7 cellular contexts compared by ENCODE assay signal in genomic region chr1:146305442-146305841, GRCh38.
DNase-seq lines count a peak whose midpoint lies in the region; ATAC-seq and TF ChIP-seq lines count a peak whose summit lies in the region.
"Not testable (repeated sequence)": the region's sequence is repeated elsewhere in the genome, so short reads cannot be mapped to it uniquely, and the experiment has no call there.

No MANE protein-coding gene starts in this region.

- POLR2A ChIA-PET in activated CD8-positive, alpha-beta T cell treated with anti-CD3 and anti-CD28 coated beads for 36 hours (lab: Charles Lee), result not testable (repeated sequence)

- H3K9me3 Mint-ChIP-seq in activated CD8-positive, alpha-beta T cell treated with anti-CD3 and anti-CD28 coated beads for 36 hours; activated T-cell treated with anti-CD3 and anti-CD28 coated beads, Interleukin-2, amount 50 U/mL, for 72 hours; activated naive CD8-positive, alpha-beta T cell treated with anti-CD3 and anti-CD28 coated beads, Interleukin-2, amount 50 U/mL, for 24 hours; stimulated activated effector memory CD8-positive, alpha-beta T cell treated with anti-CD3 and anti-CD28 coated beads, Interleukin-12 subunit alpha, Interleukin-12 subunit beta, amount 100 ng/mL, for 72 hours; stimulated activated naive CD8-positive, alpha-beta T cell treated with anti-CD3 and anti-CD28 coated beads, Interleukin-15, amount 100 ng/mL, for 72 hours: not testable (repeated sequence)

- H3K4me1 Mint-ChIP-seq in activated CD8-positive, alpha-beta T cell treated with anti-CD3 and anti-CD28 coated beads for 36 hours (ENCODE audit: low read depth); activated T-cell treated with anti-CD3 and anti-CD28 coated beads, Interleukin-2, amount 50 U/mL, for 72 hours (ENCODE audit: low read depth); activated naive CD8-positive, alpha-beta T cell treated with anti-CD3 and anti-CD28 coated beads, Interleukin-2, amount 50 U/mL, for 24 hours; stimulated activated effector memory CD8-positive, alpha-beta T cell treated with anti-CD3 and anti-CD28 coated beads, Interleukin-12 subunit alpha, Interleukin-12 subunit beta, amount 100 ng/mL, for 72 hours; stimulated activated naive CD8-positive, alpha-beta T cell treated with anti-CD3 and anti-CD28 coated beads, Interleukin-15, amount 100 ng/mL, for 72 hours: not testable (repeated sequence)

- not testable (repeated sequence) for DNase-seq in activated CD8-positive, alpha-beta T cell treated with anti-CD3 and anti-CD28 coated beads for 36 hours; activated T-cell treated with anti-CD3 and anti-CD28 coated beads, Interleukin-2, amount 50 U/mL, for 72 hours; activated naive CD8-positive, alpha-beta T cell treated with anti-CD3 and anti-CD28 coated beads, Interleukin-2, amount 50 U/mL, for 24 hours; stimulated activated effector memory CD8-positive, alpha-beta T cell treated with anti-CD3 and anti-CD28 coated beads, Interleukin-12 subunit alpha, Interleukin-12 subunit beta, amount 100 ng/mL, for 72 hours (ENCODE audit: low spot score in 2 of 2); stimulated activated naive CD8-positive, alpha-beta T cell treated with anti-CD3 and anti-CD28 coated beads, Interleukin-15, amount 100 ng/mL, for 72 hours

- H3K36me3 Mint-ChIP-seq in activated CD8-positive, alpha-beta T cell treated with anti-CD3 and anti-CD28 coated beads for 36 hours (ENCODE audit: low read depth); activated T-cell treated with anti-CD3 and anti-CD28 coated beads, Interleukin-2, amount 50 U/mL, for 72 hours (ENCODE audit: insufficient read depth in 2 of 2); activated naive CD8-positive, alpha-beta T cell treated with anti-CD3 and anti-CD28 coated beads, Interleukin-2, amount 50 U/mL, for 24 hours (ENCODE audit: low read depth); stimulated activated effector memory CD8-positive, alpha-beta T cell treated with anti-CD3 and anti-CD28 coated beads, Interleukin-12 subunit alpha, Interleukin-12 subunit beta, amount 100 ng/mL, for 72 hours: not testable (repeated sequence)

- H3K4me3 Mint-ChIP-seq in activated CD8-positive, alpha-beta T cell treated with anti-CD3 and anti-CD28 coated beads for 36 hours; activated T-cell treated with anti-CD3 and anti-CD28 coated beads, Interleukin-2, amount 50 U/mL, for 72 hours; activated naive CD8-positive, alpha-beta T cell treated with anti-CD3 and anti-CD28 coated beads, Interleukin-2, amount 50 U/mL, for 24 hours; stimulated activated effector memory CD8-positive, alpha-beta T cell treated with anti-CD3 and anti-CD28 coated beads, Interleukin-12 subunit alpha, Interleukin-12 subunit beta, amount 100 ng/mL, for 72 hours; stimulated activated naive CD8-positive, alpha-beta T cell treated with anti-CD3 and anti-CD28 coated beads, Interleukin-15, amount 100 ng/mL, for 72 hours: not testable (repeated sequence)

- intact Hi-C loops in activated CD8-positive, alpha-beta T cell treated with anti-CD3 and anti-CD28 coated beads for 36 hours (cut with micrococcal nuclease), result not testable (repeated sequence)

- CTCF ChIA-PET in activated CD8-positive, alpha-beta T cell treated with anti-CD3 and anti-CD28 coated beads for 36 hours (lab: Charles Lee), result not testable (repeated sequence)

- not testable (repeated sequence) for TF ChIP-seq CTCF in activated CD8-positive, alpha-beta T cell treated with anti-CD3 and anti-CD28 coated beads for 36 hours (IDR thresholded peaks at IDR 0.05)

- not testable (repeated sequence) for H3K27ac Mint-ChIP-seq in activated CD8-positive, alpha-beta T cell treated with anti-CD3 and anti-CD28 coated beads for 36 hours; activated T-cell treated with anti-CD3 and anti-CD28 coated beads, Interleukin-2, amount 50 U/mL, for 72 hours; activated naive CD8-positive, alpha-beta T cell treated with anti-CD3 and anti-CD28 coated beads, Interleukin-2, amount 50 U/mL, for 24 hours; stimulated activated effector memory CD8-positive, alpha-beta T cell treated with anti-CD3 and anti-CD28 coated beads, Interleukin-12 subunit alpha, Interleukin-12 subunit beta, amount 100 ng/mL, for 72 hours; stimulated activated naive CD8-positive, alpha-beta T cell treated with anti-CD3 and anti-CD28 coated beads, Interleukin-15, amount 100 ng/mL, for 72 hours

- not testable (repeated sequence) for H3K27me3 Mint-ChIP-seq in activated CD8-positive, alpha-beta T cell treated with anti-CD3 and anti-CD28 coated beads for 36 hours; activated T-cell treated with anti-CD3 and anti-CD28 coated beads, Interleukin-2, amount 50 U/mL, for 72 hours (ENCODE audit: low read depth); activated naive CD8-positive, alpha-beta T cell treated with anti-CD3 and anti-CD28 coated beads, Interleukin-2, amount 50 U/mL, for 24 hours; stimulated activated naive CD8-positive, alpha-beta T cell treated with anti-CD3 and anti-CD28 coated beads, Interleukin-15, amount 100 ng/mL, for 72 hours

- peak; percentile 71 to 76 for ATAC-seq in activated CD4-positive, CD25-positive, alpha-beta regulatory T cell treated with anti-CD3 and anti-CD28 coated beads, Interleukin-2, amount 50 U/mL, for 24 hours
- ATAC-seq in activated CD8-positive, alpha-beta T cell treated with anti-CD3 and anti-CD28 coated beads for 36 hours, result peak; percentile 28
- peak; percentile 29 to 47 for ATAC-seq in activated T-cell treated with anti-CD3 and anti-CD28 coated beads, Interleukin-2, amount 50 U/mL, for 72 hours (replicated peaks in 1 of 2)
- ATAC-seq in activated naive CD8-positive, alpha-beta T cell treated with anti-CD3 and anti-CD28 coated beads, Interleukin-2, amount 50 U/mL, for 24 hours, result peak; percentile 52
- ATAC-seq in esophagus mucosa, result peak; percentile 65
- peak; percentile 79 for ATAC-seq in stimulated activated effector memory CD8-positive, alpha-beta T cell treated with anti-CD3 and anti-CD28 coated beads, Interleukin-12 subunit alpha, Interleukin-12 subunit beta, amount 100 ng/mL, for 72 hours
- peak; percentile 31 for ATAC-seq in stimulated activated naive CD8-positive, alpha-beta T cell treated with anti-CD3 and anti-CD28 coated beads, Interleukin-15, amount 100 ng/mL, for 72 hours

Comparison
In these comparisons a context has a peak if more than half of its experiments do, and no peak if none do; other contexts are left out.
1. ATAC-seq: peak in every context shown above with its lines; median percentile 79 in stimulated activated effector memory CD8-positive, alpha-beta T cell treated with anti-CD3 and anti-CD28 coated beads, Interleukin-12 subunit alpha, Interleukin-12 subunit beta, amount 100 ng/mL, for 72 hours; 74 in activated CD4-positive, CD25-positive, alpha-beta regulatory T cell treated with anti-CD3 and anti-CD28 coated beads, Interleukin-2, amount 50 U/mL, for 24 hours; 65 in esophagus mucosa; 52 in activated naive CD8-positive, alpha-beta T cell treated with anti-CD3 and anti-CD28 coated beads, Interleukin-2, amount 50 U/mL, for 24 hours; 38 in activated T-cell treated with anti-CD3 and anti-CD28 coated beads, Interleukin-2, amount 50 U/mL, for 72 hours; 31 in stimulated activated naive CD8-positive, alpha-beta T cell treated with anti-CD3 and anti-CD28 coated beads, Interleukin-15, amount 100 ng/mL, for 72 hours; 28 in activated CD8-positive, alpha-beta T cell treated with anti-CD3 and anti-CD28 coated beads for 36 hours.